In genomic region chr10:108496131-108496530, GRCh38 we compare ENCODE assay signal across 25 cellular contexts.
"Had no signal": no experiment of that assay in that cellular context is flagged by ENCODE, and none has a peak within 500 bp of the region (broad histone marks: within the 10 kb centered on the region; RNA-seq: fewer than 3 reads in every experiment).

No MANE protein-coding gene starts in this region.

- H3K27ac ChIP-seq: gastroesophageal sphincter, hepatocyte, ovary, right lobe of liver, testis had no signal

- H3K4me3 ChIP-seq: gastroesophageal sphincter, hepatocyte, ovary, right lobe of liver, testis had no signal

- H3K36me3 ChIP-seq: gastroesophageal sphincter, ovary, right lobe of liver had no signal

- H2AFZ ChIP-seq: hepatocyte had no signal

- H3K27me3 ChIP-seq: gastroesophageal sphincter, hepatocyte, ovary, right lobe of liver, testis had no signal

- H3K9me3 ChIP-seq: gastroesophageal sphincter, ovary, right lobe of liver, testis had no signal

- DNase-seq: activated CD4-positive, alpha-beta memory T cell treated with anti-CD3 and anti-CD28 coated beads, Interleukin-2, amount 10 ng/mL, durations not matched to agents 7 days and 5 days; activated CD4-positive, alpha-beta T cell treated with anti-CD3 and anti-CD28 coated beads for 1 hour; activated CD4-positive, alpha-beta T cell treated with anti-CD3 and anti-CD28 coated beads, Interleukin-2, amount 10 ng/mL, durations not matched to agents 7 days and 5 days; activated CD8-positive, alpha-beta memory T cell treated with anti-CD3 and anti-CD28 coated beads, Interleukin-2, amount 50 U/mL, for 48 hours; activated gamma-delta T cell; activated naive CD4-positive, alpha-beta T cell treated with anti-CD3 and anti-CD28 coated beads, Interleukin-2, amount 10 ng/mL, durations not matched to agents 7 days and 5 days; activated naive CD8-positive, alpha-beta T cell treated with anti-CD3 and anti-CD28 coated beads, Interleukin-2, amount 10 ng/mL, durations not matched to agents 7 days and 5 days; activated T-cell treated with anti-CD3 and anti-CD28 coated beads, Interleukin-2, amount 50 U/mL, for 24 hours; amniotic stem cell; central memory CD4-positive, alpha-beta T cell; endodermal cell; immature natural killer cell; kidney; naive B cell; ovary; right lobe of liver; stimulated activated CD4-positive, alpha-beta T cell treated with anti-CD3 and anti-CD28 coated beads, Interleukin-2, amount 100 ng/mL, for 48 hours; stimulated activated naive CD4-positive, alpha-beta T cell treated with Interleukin-2 at 50 U/mL for 16 hours; T-helper 2 cell; testis; trophoblast cell had no signal

- H3K79me2 ChIP-seq: hepatocyte had no signal

- ATAC-seq: esophagus mucosa, gastroesophageal sphincter, right lobe of liver, WTC11 had no signal

- H3K4me1 ChIP-seq: gastroesophageal sphincter, testis had no signal

- H3K4me2 ChIP-seq: hepatocyte had no signal
